8 cellular contexts compared by ENCODE assay signal in the genomic region with DNA sequence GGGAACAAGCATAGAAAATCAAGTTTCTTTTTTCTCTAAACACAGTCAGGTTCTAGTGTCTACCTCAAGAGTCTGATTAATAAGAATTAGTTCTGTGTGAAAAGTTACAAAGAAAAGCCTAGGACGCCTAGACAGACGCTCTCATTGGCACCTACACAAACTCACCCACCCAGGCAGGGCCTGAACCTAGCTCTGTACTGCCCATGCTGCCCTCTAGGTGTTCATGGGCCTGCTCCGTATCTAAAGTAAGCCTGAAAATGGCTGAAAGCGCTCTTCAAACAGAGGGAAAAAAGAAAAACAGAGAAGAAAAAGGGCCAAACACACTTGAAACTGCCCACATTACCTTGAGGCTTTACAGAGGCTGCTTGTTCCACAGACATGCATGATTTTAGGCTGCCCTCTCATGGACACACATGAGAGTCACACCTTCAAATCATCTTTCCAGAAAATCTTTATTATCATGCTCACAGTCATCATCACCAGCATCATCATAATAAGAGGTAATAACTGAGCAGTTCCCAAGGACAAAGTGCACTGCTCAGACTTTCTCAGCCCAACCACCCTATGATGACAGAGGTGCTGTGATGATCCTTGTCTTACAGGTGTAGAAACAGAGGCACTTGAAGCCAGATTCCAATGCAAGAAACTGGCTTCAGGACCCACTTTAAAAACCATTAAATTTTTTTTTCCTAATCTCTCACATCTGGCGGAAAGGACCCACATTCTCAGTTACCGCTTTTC. TPM values are rescaled to one million over a fixed set of nuclear protein-coding genes. Genes with fewer than 3 reads are reported as not detected.
DNase-seq lines count a peak whose midpoint lies in the region; ATAC-seq and TF ChIP-seq lines count a peak whose summit lies in the region.

No MANE protein-coding gene starts in this region.

- ATAC-seq in GM19351 (IDR thresholded peaks at IDR 0.05; ENCODE audit: unreplicated experiment) = peak; percentile 82
- peak; percentile 63 for ATAC-seq in T-helper 17 cell
- no peak for ATAC-seq in GM21528 (IDR thresholded peaks at IDR 0.05; ENCODE audit: low FRiP score, unreplicated experiment)

- H3K36me3 ChIP-seq in fibroblast of lung (ENCODE audit: control insufficient read depth, insufficient read depth, low read length) = no peaks in the 10 kb centered on the region

- peak; percentile 31 to 39 for TF ChIP-seq CTCF in fibroblast of lung (conservative IDR thresholded peaks at IDR 0.05 in 1 of 2, IDR thresholded peaks at IDR 0.05 in 1 of 2; ENCODE audit: low read depth in 1 of 2, low read length in 2 of 2)
- TF ChIP-seq CTCF in progenitor cell of endocrine pancreas (IDR thresholded peaks at IDR 0.05; ENCODE audit: unreplicated experiment) = peak; percentile 66

- H3K27me3 ChIP-seq in fibroblast of lung (ENCODE audit: control insufficient read depth, insufficient read depth, low read length) = no peaks in the 10 kb centered on the region

- H3K4me1 Mint-ChIP-seq in T-helper 17 cell = no peaks in the 10 kb centered on the region
- peaks cover 2% of the 10 kb centered on the region for H3K4me1 Mint-ChIP-seq in progenitor cell of endocrine pancreas (ENCODE audit: low read depth)

- DNase-seq in NCI-H345 (lab: John Stamatoyannopoulos, UW) (peak; percentile 52), NCI-H345 treated with DMSO at 0.1 percent for 48 hours (lab: John Stamatoyannopoulos, UW; ENCODE audit: unreplicated experiment) (no peak), LHCN-M2 (ENCODE audit: low read depth) (peak; percentile 34), T-helper 17 cell (no peak), fibroblast of lung (ENCODE audit: low read depth in 2 of 2) (peak; percentile 57 to 59), progenitor cell of endocrine pancreas (ENCODE audit: low spot score, unreplicated experiment) (no peak)

- no peaks in the 10 kb centered on the region for H3K27me3 Mint-ChIP-seq in T-helper 17 cell
- H3K27me3 Mint-ChIP-seq in progenitor cell of endocrine pancreas = no peaks in the 10 kb centered on the region

- H3K4me1 ChIP-seq in fibroblast of lung (ENCODE audit: control insufficient read depth, extremely low read depth, insufficient read depth, low read length) = peaks cover 3% of the 10 kb centered on the region

- H3K36me3 Mint-ChIP-seq in T-helper 17 cell (ENCODE audit: low read depth) = no peaks in the 10 kb centered on the region
- peaks cover under 1% of the 10 kb centered on the region for H3K36me3 Mint-ChIP-seq in progenitor cell of endocrine pancreas (ENCODE audit: insufficient read depth)

- peak overlapping the region; percentile 11 for H3K4me2 ChIP-seq in fibroblast of lung (ENCODE audit: extremely low read depth, insufficient read depth, low read length)

- no peak overlapping the region for H3K9ac ChIP-seq in fibroblast of lung (ENCODE audit: insufficient read depth, low read length)

- peaks cover 10% of the 10 kb centered on the region for H3K9me3 Mint-ChIP-seq in progenitor cell of endocrine pancreas (ENCODE audit: low read depth)

- H3K9me3 ChIP-seq in T-helper 17 cell (ENCODE audit: control insufficient read depth, low read length, poor library complexity, severe bottlenecking) (no peaks in the 10 kb centered on the region), fibroblast of lung (ENCODE audit: control insufficient read depth, insufficient read depth, low read depth, low read length) (no peaks in the 10 kb centered on the region)

- no peak overlapping the region for H2AFZ ChIP-seq in fibroblast of lung (ENCODE audit: low read length)

- H4K20me1 ChIP-seq in fibroblast of lung (ENCODE audit: control insufficient read depth, extremely low read depth, insufficient read depth, low read length) = no peaks in the 10 kb centered on the region

- H3K27ac ChIP-seq in fibroblast of lung (ENCODE audit: insufficient read depth, low read length) = peak overlapping the region; percentile 26

- H3K4me3 Mint-ChIP-seq in T-helper 17 cell = no peak overlapping the region
- no peak overlapping the region for H3K4me3 Mint-ChIP-seq in progenitor cell of endocrine pancreas (ENCODE audit: low read depth)

- no peak overlapping the region for H3K4me3 ChIP-seq in fibroblast of lung (replicated peaks in 1 of 4; ENCODE audit: control extremely low read depth in 1 of 4, insufficient read depth in 1 of 4, low read depth in 3 of 4, low read length in 4 of 4)

- no peaks in the 10 kb centered on the region for H3K79me2 ChIP-seq in fibroblast of lung (ENCODE audit: control insufficient read depth, insufficient read depth, low read length)

- H3K27ac Mint-ChIP-seq in T-helper 17 cell (no peak overlapping the region), progenitor cell of endocrine pancreas (peak overlapping the region; percentile 82)

RNA-seq across cellular contexts. Expression of gene MAP7D2, which starts 49.6 kb away (rescaled TPM):
- total RNA-seq in LHCN-M2 (2014; rRNA removed) (0.23 TPM in 1 of 2 replicates, not detected in the other), T-helper 17 cell (under 1 TPM in 1 of 2 donors, not detected in 1; 0.08 TPM), fibroblast of lung (under 0.01 TPM in 2 replicates), progenitor cell of endocrine pancreas (1.4 and 1.5 TPM in 2 replicates)
- 0.01 TPM for polyA plus RNA-seq in LHCN-M2 (2012)
- 0.20 and 0.26 TPM in 2 replicates for polyA plus RNA-seq in fibroblast of lung
- polyA plus RNA-seq in fibroblast of lung (2012) = 0.16 and 0.70 TPM in 2 replicates
- not detected in 2 replicates for polyA minus RNA-seq in fibroblast of lung (ENCODE audit: low replicate concordance)

Comparison
In these comparisons a context has a peak if more than half of its experiments do, and no peak if none do; other contexts are left out.
1. DNase-seq: peak in NCI-H345 (single experiment), LHCN-M2 (single experiment) and fibroblast of lung (2 of 2); none in NCI-H345 treated with DMSO at 0.1 percent for 48 hours (single experiment), T-helper 17 cell (0 of 3) and progenitor cell of endocrine pancreas (single experiment).